ENCODE assay signal across 17 cellular contexts in the genomic region with DNA sequence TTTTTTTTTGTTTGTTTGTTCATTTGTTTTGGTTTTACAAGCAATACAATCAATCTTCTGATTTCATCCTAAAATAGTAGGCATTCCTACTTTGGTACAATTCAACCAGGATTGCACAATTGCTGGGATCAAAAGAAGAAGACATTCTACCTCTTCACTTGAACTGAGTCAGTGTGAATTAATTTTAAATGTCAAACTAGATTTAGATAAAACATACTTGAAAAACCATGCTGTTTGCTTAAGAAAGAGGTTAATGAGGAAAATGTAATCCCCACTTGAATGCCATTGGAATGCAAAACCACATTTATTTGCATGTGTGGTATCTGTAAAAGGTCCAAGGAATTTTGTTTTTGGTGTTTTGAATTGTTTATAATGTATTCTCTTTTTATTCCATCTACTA. TPM values are rescaled to one million over a fixed set of nuclear protein-coding genes. Genes with fewer than 3 reads are reported as not detected.
DNase-seq lines count a peak whose midpoint lies in the region; ATAC-seq and TF ChIP-seq lines count a peak whose summit lies in the region.
"Had no signal": no experiment of that assay in that cellular context is flagged by ENCODE, and none has a peak within 500 bp of the region (broad histone marks: within the 10 kb centered on the region; RNA-seq: fewer than 3 reads in every experiment).

No MANE protein-coding gene starts in this region.

- POLR2A ChIA-PET in activated CD4-positive, alpha-beta T cell treated with anti-CD3 and anti-CD28 coated beads, Interleukin-2, amount 10 ng/mL, durations not matched to agents 7 days and 5 days (lab: Charles Lee): no interaction called here

- no peak overlapping the region for H3K23ac ChIP-seq in mesenchymal stem cell (ENCODE audit: low read length in 2 of 2)

- peak; percentile 74 for DNase-seq in AG09319 (ENCODE audit: extremely low read depth, low read depth)
- peak; percentile 32 for DNase-seq in HS-5 (ENCODE audit: low read depth)
- DNase-seq in astrocyte of the spinal cord (ENCODE audit: low read depth, low spot score): peak; percentile 76
- DNase-seq in mesenchymal stem cell: peak; percentile 54
- DNase-seq in NCI-H1436 treated with DMSO at 0.1 percent for 48 hours (lab: John Stamatoyannopoulos, UW): no peak
- no peak for DNase-seq in MV-4-11 (lab: John Stamatoyannopoulos, UW)
- DNase-seq in activated CD4-positive, alpha-beta T cell treated with anti-CD3 and anti-CD28 coated beads, Interleukin-2, amount 10 ng/mL, durations not matched to agents 7 days and 5 days: no peak
- DNase-seq: activated gamma-delta T cell; BE2C; brain microvascular endothelial cell; effector CD8-positive, alpha-beta T cell; NCI-H510A; nucleus accumbens; substantia nigra had no signal

- H3K9me3 Mint-ChIP-seq in activated CD4-positive, alpha-beta T cell treated with anti-CD3 and anti-CD28 coated beads, Interleukin-2, amount 10 ng/mL, durations not matched to agents 7 days and 5 days: no peaks in the 10 kb centered on the region

- no peak overlapping the region for H3K27ac Mint-ChIP-seq in activated CD4-positive, alpha-beta T cell treated with anti-CD3 and anti-CD28 coated beads, Interleukin-2, amount 10 ng/mL, durations not matched to agents 7 days and 5 days

- CTCF ChIA-PET in activated CD4-positive, alpha-beta T cell treated with anti-CD3 and anti-CD28 coated beads, Interleukin-2, amount 10 ng/mL, durations not matched to agents 7 days and 5 days (lab: Charles Lee): no interaction called here

- no peak overlapping the region for H3K27ac ChIP-seq in mesenchymal stem cell (ENCODE audit: low read length, poor library complexity, severe bottlenecking)
- H3K27ac ChIP-seq: brain microvascular endothelial cell, VCaP had no signal

- H3K9ac ChIP-seq in mesenchymal stem cell (ENCODE audit: low read length): no peak overlapping the region

- H3K4me3 ChIP-seq in astrocyte of the spinal cord (ENCODE audit: low read depth, low read length) (no peak overlapping the region), mesenchymal stem cell (ENCODE audit: insufficient read depth in 1 of 2, low read depth in 1 of 2, low read length in 2 of 2) (no peak overlapping the region)

- no peaks in the 10 kb centered on the region for H3K36me3 Mint-ChIP-seq in activated CD4-positive, alpha-beta T cell treated with anti-CD3 and anti-CD28 coated beads, Interleukin-2, amount 10 ng/mL, durations not matched to agents 7 days and 5 days (ENCODE audit: low read depth)

- H3K27me3 ChIP-seq in mesenchymal stem cell (ENCODE audit: control insufficient read depth in 1 of 2, insufficient read depth in 1 of 2, low read length in 2 of 2): peaks cover 0 to under 1% of the 10 kb centered on the region in 2 experiments
- H3K27me3 ChIP-seq: BE2C, brain microvascular endothelial cell had no signal

- H3K4me3 Mint-ChIP-seq in activated CD4-positive, alpha-beta T cell treated with anti-CD3 and anti-CD28 coated beads, Interleukin-2, amount 10 ng/mL, durations not matched to agents 7 days and 5 days: no peak overlapping the region

- no peak overlapping the region for H2BK5ac ChIP-seq in mesenchymal stem cell (ENCODE audit: low read depth, low read length, poor library complexity, severe bottlenecking)

- H3K14ac ChIP-seq in mesenchymal stem cell (ENCODE audit: low read length in 2 of 2): no peak overlapping the region

- no peak overlapping the region for H3K4me2 ChIP-seq in mesenchymal stem cell (ENCODE audit: low read length, poor library complexity, severe bottlenecking)

- H3K79me1 ChIP-seq in mesenchymal stem cell (replicated peaks; ENCODE audit: low read length, poor library complexity, severe bottlenecking): no peaks in the 10 kb centered on the region

- TF ChIP-seq CTCF in AG09319 (IDR thresholded peaks at IDR 0.05; ENCODE audit: low read depth, low read length) (no peak), astrocyte of the spinal cord (IDR thresholded peaks at IDR 0.05; ENCODE audit: low read depth, low read length) (no peak)

- in situ Hi-C loops in astrocyte of the spinal cord (cut with HindIII; ENCODE audit: low sequenced_read_pairs): no loop called here

- no peak overlapping the region for H3K4ac ChIP-seq in mesenchymal stem cell (ENCODE audit: low read depth in 1 of 2, low read length in 2 of 2)

- peaks cover 7% of the 10 kb centered on the region for H3K27me3 Mint-ChIP-seq in activated CD4-positive, alpha-beta T cell treated with anti-CD3 and anti-CD28 coated beads, Interleukin-2, amount 10 ng/mL, durations not matched to agents 7 days and 5 days

- H2BK120ac ChIP-seq in mesenchymal stem cell (ENCODE audit: low read depth, low read length): no peak overlapping the region

- no peak overlapping the region for H4K91ac ChIP-seq in mesenchymal stem cell (ENCODE audit: low read length)

- H2BK12ac ChIP-seq in mesenchymal stem cell (ENCODE audit: low read length in 2 of 2): no peak overlapping the region

- no peak overlapping the region for H4K8ac ChIP-seq in mesenchymal stem cell (ENCODE audit: low read length)

- no peak overlapping the region for H3K18ac ChIP-seq in mesenchymal stem cell (ENCODE audit: low read depth in 1 of 2, low read length in 2 of 2)

- H2BK15ac ChIP-seq in mesenchymal stem cell (ENCODE audit: low read depth, poor library complexity, severe bottlenecking): no peak overlapping the region

- no peaks in the 10 kb centered on the region for H3K36me3 ChIP-seq in mesenchymal stem cell (ENCODE audit: control insufficient read depth in 1 of 2, insufficient read depth in 2 of 2, low read depth in 1 of 2, low read length in 2 of 2)
- H3K36me3 ChIP-seq: BE2C, brain microvascular endothelial cell had no signal

- no peak overlapping the region for H2AFZ ChIP-seq in mesenchymal stem cell (ENCODE audit: low read depth, low read length)

- H3K4me1 ChIP-seq in mesenchymal stem cell (ENCODE audit: control insufficient read depth, insufficient read depth, low read depth, low read length): peaks cover 8% of the 10 kb centered on the region

- H3K4me1 Mint-ChIP-seq in activated CD4-positive, alpha-beta T cell treated with anti-CD3 and anti-CD28 coated beads, Interleukin-2, amount 10 ng/mL, durations not matched to agents 7 days and 5 days: peaks cover 28% of the 10 kb centered on the region

- H3K9me3 ChIP-seq in mesenchymal stem cell (ENCODE audit: control insufficient read depth, low read length): no peaks in the 10 kb centered on the region
- H3K9me3 ChIP-seq: BE2C had no signal

- H2AK5ac ChIP-seq in mesenchymal stem cell (ENCODE audit: low read length, severe bottlenecking): no peak overlapping the region

- ATAC-seq in GM21619 (IDR thresholded peaks at IDR 0.05; ENCODE audit: unreplicated experiment): no peak

RNA-seq across cellular contexts. Expression of gene HAND2, which starts 40.5 kb away (rescaled TPM):
- 171 TPM for polyA plus RNA-seq in mesenchymal stem cell (2013, experiment 1 of 2)
- 173 TPM for polyA plus RNA-seq in mesenchymal stem cell (2013, experiment 2 of 2)
- total RNA-seq in activated CD4-positive, alpha-beta T cell treated with anti-CD3 and anti-CD28 coated beads, Interleukin-2, amount 10 ng/mL, durations not matched to agents 7 days and 5 days: not detected
- total RNA-seq: activated CD8-positive, alpha-beta memory T cell treated with anti-CD3 and anti-CD28 coated beads for 36 hours had no signal

Comparison
In these comparisons a context has a peak if more than half of its experiments do, and no peak if none do; other contexts are left out.
1. DNase-seq: peak in AG09319 (single experiment), HS-5 (single experiment), astrocyte of the spinal cord (single experiment) and mesenchymal stem cell (single experiment); none in NCI-H1436 treated with DMSO at 0.1 percent for 48 hours (single experiment), MV-4-11 (single experiment) and activated CD4-positive, alpha-beta T cell treated with anti-CD3 and anti-CD28 coated beads, Interleukin-2, amount 10 ng/mL, durations not matched to agents 7 days and 5 days (single experiment).